Comparison of ENCODE assay signal across 24 cellular contexts in genomic region chr2:25363733-25364132, GRCh38. TPM values are rescaled to one million over a fixed set of nuclear protein-coding genes. Genes with fewer than 3 reads are reported as not detected.
DNase-seq lines count a peak whose midpoint lies in the region; ATAC-seq, FAIRE-seq and TF ChIP-seq lines count a peak whose summit lies in the region.
"Had no signal": no experiment of that assay in that cellular context is flagged by ENCODE, and none has a peak within 500 bp of the region (broad histone marks: within the 10 kb centered on the region; RNA-seq: fewer than 3 reads in every experiment).

No MANE protein-coding gene starts in this region.

- no peaks in the 10 kb centered on the region for H3K27me3 ChIP-seq in BLaER1 treated with 17β-estradiol and CSF1 and Interleukin-3, amounts not matched to agents 10 nM and 100 nM
- H3K27me3 ChIP-seq in CD4-positive, alpha-beta T cell (ENCODE audit: control insufficient read depth, insufficient read depth, low read length) = no peaks in the 10 kb centered on the region
- no peaks in the 10 kb centered on the region for H3K27me3 ChIP-seq in keratinocyte (ENCODE audit: control insufficient read depth, extremely low read depth, insufficient read depth, low read length)
- H3K27me3 ChIP-seq in adrenal gland = no peaks in the 10 kb centered on the region
- H3K27me3 ChIP-seq in gastrocnemius medialis = no peaks in the 10 kb centered on the region

- DNase-seq in CD4-positive, alpha-beta T cell = no peak
- no peak for DNase-seq in activated CD4-positive, alpha-beta memory T cell treated with anti-CD3 and anti-CD28 coated beads for 36 hours
- DNase-seq in keratinocyte (ENCODE audit: low read depth, low spot score) = no peak
- no peak for DNase-seq in progenitor cell of endocrine pancreas (ENCODE audit: low spot score, unreplicated experiment)
- no peak for DNase-seq in Calu3
- no peak for DNase-seq in adrenal gland
- DNase-seq in gastrocnemius medialis = no peak
- DNase-seq: activated naive CD4-positive, alpha-beta T cell treated with anti-CD3 and anti-CD28 coated beads, Interleukin-2, amount 50 U/mL, for 16 hours; AML-193; NCI-H1417 treated with DMSO at 0.1 percent for 48 hours; NCI-H2171; NCI-H69; posterior cingulate gyrus; SIG-M5; stimulated activated CD4-positive, alpha-beta T cell treated with anti-CD3 and anti-CD28 coated beads, Interleukin-2, amount 100 ng/mL, for 24 hours; WERI-Rb-1 had no signal

- H4K20me1 ChIP-seq in BLaER1 treated with 17β-estradiol and CSF1 and Interleukin-3, amounts not matched to agents 10 nM and 100 nM = no peaks in the 10 kb centered on the region
- no peaks in the 10 kb centered on the region for H4K20me1 ChIP-seq in keratinocyte (ENCODE audit: control insufficient read depth, extremely low read depth, insufficient read depth, low read length)

- H3K27me3 Mint-ChIP-seq in CD4-positive, alpha-beta T cell = no peaks in the 10 kb centered on the region
- H3K27me3 Mint-ChIP-seq in activated CD4-positive, alpha-beta memory T cell treated with anti-CD3 and anti-CD28 coated beads for 36 hours = no peaks in the 10 kb centered on the region
- H3K27me3 Mint-ChIP-seq in progenitor cell of endocrine pancreas (peaks cover 38% of the 10 kb centered on the region), Calu3 (ENCODE audit: unreplicated experiment) (no peaks in the 10 kb centered on the region)
- H3K27me3 Mint-ChIP-seq: brain had no signal

- no peaks in the 10 kb centered on the region for H3K36me3 ChIP-seq in BLaER1 treated with 17β-estradiol and CSF1 and Interleukin-3, amounts not matched to agents 10 nM and 100 nM
- H3K36me3 ChIP-seq in keratinocyte (ENCODE audit: control insufficient read depth in 2 of 2, extremely low read depth in 1 of 2, insufficient read depth in 2 of 2, low read length in 2 of 2) = no peaks in the 10 kb centered on the region
- H3K36me3 ChIP-seq in adrenal gland (replicated peaks in 1 of 2) = no peaks in the 10 kb centered on the region
- no peaks in the 10 kb centered on the region for H3K36me3 ChIP-seq in gastrocnemius medialis
- H3K36me3 ChIP-seq: WERI-Rb-1 had no signal

- BruUV-seq in Calu3 (replicated peaks; lab: Mats Ljungman, UMichigan) = no TSS peak

- POLR2A ChIA-PET in CD4-positive, alpha-beta T cell (lab: Charles Lee) = interaction anchor here (0.6 kb wide), 1 partner anchor 227 kb away, joined by 3 read pairs; no protein-coding TSS in a partner anchor
- POLR2A ChIA-PET in activated CD4-positive, alpha-beta memory T cell treated with anti-CD3 and anti-CD28 coated beads for 36 hours (lab: Charles Lee) = no interaction called here

- H3K27ac Mint-ChIP-seq in CD4-positive, alpha-beta T cell = peak overlapping the region; percentile 30
- no peak overlapping the region for H3K27ac Mint-ChIP-seq in activated CD4-positive, alpha-beta memory T cell treated with anti-CD3 and anti-CD28 coated beads for 36 hours
- no peak overlapping the region for H3K27ac Mint-ChIP-seq in progenitor cell of endocrine pancreas
- no peak overlapping the region for H3K27ac Mint-ChIP-seq in Calu3 (ENCODE audit: unreplicated experiment)

- H3K4me3 Mint-ChIP-seq in CD4-positive, alpha-beta T cell = peak overlapping the region; percentile 38
- H3K4me3 Mint-ChIP-seq in activated CD4-positive, alpha-beta memory T cell treated with anti-CD3 and anti-CD28 coated beads for 36 hours = peak overlapping the region; percentile 8
- no peak overlapping the region for H3K4me3 Mint-ChIP-seq in progenitor cell of endocrine pancreas (ENCODE audit: low read depth)
- no peak overlapping the region for H3K4me3 Mint-ChIP-seq in Calu3 (ENCODE audit: low read depth, unreplicated experiment)

- H3K9me3 ChIP-seq in BLaER1 treated with 17β-estradiol and CSF1 and Interleukin-3, amounts not matched to agents 10 nM and 100 nM (replicated peaks in 1 of 11) = no peaks in the 10 kb centered on the region
- H3K9me3 ChIP-seq in CD4-positive, alpha-beta T cell (ENCODE audit: control insufficient read depth, low read length) = no peaks in the 10 kb centered on the region
- H3K9me3 ChIP-seq in keratinocyte (ENCODE audit: control insufficient read depth, low read depth, low read length) (no peaks in the 10 kb centered on the region), adrenal gland (replicated peaks in 1 of 3) (no peaks in the 10 kb centered on the region), gastrocnemius medialis (no peaks in the 10 kb centered on the region)

- H3K27ac ChIP-seq in BLaER1 treated with 17β-estradiol and CSF1 and Interleukin-3, amounts not matched to agents 10 nM and 100 nM = no peak overlapping the region; a peak in 1 of 22 replicates
- no peak overlapping the region for H3K27ac ChIP-seq in CD4-positive, alpha-beta T cell (ENCODE audit: low read depth, low read length)
- no peak overlapping the region for H3K27ac ChIP-seq in keratinocyte (ENCODE audit: control insufficient read depth, insufficient read depth, low read length)
- no peak overlapping the region for H3K27ac ChIP-seq in adrenal gland
- no peak overlapping the region for H3K27ac ChIP-seq in gastrocnemius medialis
- H3K27ac ChIP-seq: coronary artery, WERI-Rb-1 had no signal

- peaks cover 17 to 69% (median 22%) of the 10 kb centered on the region in 10 experiments for H3K4me1 ChIP-seq in BLaER1 treated with 17β-estradiol and CSF1 and Interleukin-3, amounts not matched to agents 10 nM and 100 nM
- H3K4me1 ChIP-seq in keratinocyte (ENCODE audit: control insufficient read depth, extremely low read depth, insufficient read depth, low read length) (peaks cover 37% of the 10 kb centered on the region), adrenal gland (replicated peaks in 1 of 2) (peaks cover 0 to 5% of the 10 kb centered on the region in 2 donors), gastrocnemius medialis (peaks cover 6 to 7% of the 10 kb centered on the region in 2 donors)

- no peaks in the 10 kb centered on the region for H3K36me3 Mint-ChIP-seq in CD4-positive, alpha-beta T cell (ENCODE audit: low read depth)
- H3K36me3 Mint-ChIP-seq in activated CD4-positive, alpha-beta memory T cell treated with anti-CD3 and anti-CD28 coated beads for 36 hours = no peaks in the 10 kb centered on the region
- no peaks in the 10 kb centered on the region for H3K36me3 Mint-ChIP-seq in progenitor cell of endocrine pancreas (ENCODE audit: insufficient read depth)
- peaks cover 14% of the 10 kb centered on the region for H3K36me3 Mint-ChIP-seq in Calu3 (ENCODE audit: insufficient read depth, unreplicated experiment)
- H3K36me3 Mint-ChIP-seq: brain had no signal

- H3K9ac ChIP-seq in BLaER1 treated with 17β-estradiol and CSF1 and Interleukin-3, amounts not matched to agents 10 nM and 100 nM = no peak overlapping the region; a peak in 1 of 22 replicates
- H3K9ac ChIP-seq in keratinocyte (ENCODE audit: control insufficient read depth, extremely low read depth, insufficient read depth, low read length) = no peak overlapping the region

- no peak for TF ChIP-seq CTCF in CD4-positive, alpha-beta T cell (IDR thresholded peaks at IDR 0.05)
- no peak for TF ChIP-seq CTCF in keratinocyte (optimal IDR thresholded peaks at IDR 0.05 in 1 of 3, IDR thresholded peaks at IDR 0.05 in 1 of 3, conservative IDR thresholded peaks at IDR 0.05 in 1 of 3; ENCODE audit: extremely low read depth in 1 of 3, insufficient read depth in 2 of 3, low read length in 3 of 3)
- no peak for TF ChIP-seq CTCF in progenitor cell of endocrine pancreas (IDR thresholded peaks at IDR 0.05; ENCODE audit: unreplicated experiment)
- TF ChIP-seq CTCF in Calu3 (IDR thresholded peaks at IDR 0.05; ENCODE audit: unreplicated experiment) = no peak
- TF ChIP-seq CTCF in adrenal gland (IDR thresholded peaks at IDR 0.05) = no peak
- no peak for TF ChIP-seq CTCF in gastrocnemius medialis (IDR thresholded peaks at IDR 0.05 in 4 of 5, conservative IDR thresholded peaks at IDR 0.05 in 1 of 5)

- H3K4me1 Mint-ChIP-seq in CD4-positive, alpha-beta T cell (ENCODE audit: low read depth) = peaks cover 25% of the 10 kb centered on the region
- peaks cover 15% of the 10 kb centered on the region for H3K4me1 Mint-ChIP-seq in activated CD4-positive, alpha-beta memory T cell treated with anti-CD3 and anti-CD28 coated beads for 36 hours (ENCODE audit: low read depth)
- H3K4me1 Mint-ChIP-seq in progenitor cell of endocrine pancreas (ENCODE audit: low read depth) (peaks cover 4% of the 10 kb centered on the region), Calu3 (ENCODE audit: low read depth, unreplicated experiment) (peaks cover 25% of the 10 kb centered on the region)

- 90 to 100% (median 92%) methylated on average over 2 to 7 of the region's 7 CpGs for WGBS in adrenal gland, 4 donors

- intact Hi-C loops in CD4-positive, alpha-beta T cell (cut with DNase I, micrococcal nuclease) = loop anchor here (5.0 to 10.0 kb wide), 2 partner anchors 159 to 389 kb away; partner anchors contain the start of gene DNAJC27 (in 2 of the 2)
- intact Hi-C loops in activated CD4-positive, alpha-beta memory T cell treated with anti-CD3 and anti-CD28 coated beads for 36 hours (cut with micrococcal nuclease) = loop anchor here (10.0 kb wide), 2 partner anchors 389 to 511 kb away; partner anchors contain the start of genes ASXL2 and DNAJC27
- intact Hi-C loops in Calu3 (cut with micrococcal nuclease; ENCODE audit: unreplicated experiment) = loop anchor here (5.0 kb wide), 1 partner anchor 159 kb away; no protein-coding TSS in a partner anchor
- intact Hi-C loops in adrenal gland (cut with DNase I) = loop anchor here in 1 of 2 donors (10.0 kb wide), 1 partner anchor 161 kb away; no protein-coding TSS in a partner anchor
- intact Hi-C loops in gastrocnemius medialis (cut with DNase I; ENCODE audit: low total_unique reads) = no loop called here

- no peaks in the 10 kb centered on the region for H3K9me1 ChIP-seq in keratinocyte (ENCODE audit: control insufficient read depth, extremely low read depth, insufficient read depth, low read length)

- H3K9me3 Mint-ChIP-seq in CD4-positive, alpha-beta T cell = no peaks in the 10 kb centered on the region
- no peaks in the 10 kb centered on the region for H3K9me3 Mint-ChIP-seq in activated CD4-positive, alpha-beta memory T cell treated with anti-CD3 and anti-CD28 coated beads for 36 hours
- H3K9me3 Mint-ChIP-seq in progenitor cell of endocrine pancreas (ENCODE audit: low read depth) (no peaks in the 10 kb centered on the region), Calu3 (ENCODE audit: low read depth, unreplicated experiment) (no peaks in the 10 kb centered on the region)

- in situ Hi-C loops in gastrocnemius medialis (cut with MboI; ENCODE audit: low sequenced_read_pairs in 4 of 4) = no loop called here

- TF ChIP-seq POLR2A in adrenal gland (IDR thresholded peaks at IDR 0.05) (no peak), gastrocnemius medialis (IDR thresholded peaks at IDR 0.05) (no peak)

- H2AFZ ChIP-seq in keratinocyte (ENCODE audit: control insufficient read depth, low read length) = no peak overlapping the region

- CTCF ChIA-PET in CD4-positive, alpha-beta T cell (lab: Charles Lee) = interaction anchor here (0.6 to 2.7 kb wide), 3 partner anchors 13 to 572 kb away, joined by 4 to 72 read pairs (median 12); no protein-coding TSS in a partner anchor
- CTCF ChIA-PET in activated CD4-positive, alpha-beta memory T cell treated with anti-CD3 and anti-CD28 coated beads for 36 hours (lab: Charles Lee) = interaction anchor here (2.0 to 2.8 kb wide), 2 partner anchors 13 to 90 kb away, joined by 22 to 83 read pairs; no protein-coding TSS in a partner anchor
- CTCF ChIA-PET in Calu3 (lab: Charles Lee) = no interaction called here

- no peak for ATAC-seq in CD4-positive, alpha-beta T cell (ENCODE audit: poor library complexity)
- no peak for ATAC-seq in gastrocnemius medialis
- ATAC-seq: HCT116, HepG2 had no signal

- no peak overlapping the region for H3K4me3 ChIP-seq in BLaER1 treated with 17β-estradiol and CSF1 and Interleukin-3, amounts not matched to agents 10 nM and 100 nM
- H3K4me3 ChIP-seq in keratinocyte (ENCODE audit: control insufficient read depth in 2 of 3, extremely low read depth in 1 of 3, insufficient read depth in 2 of 3, low read depth in 1 of 3, low read length in 3 of 3) (no peak overlapping the region), adrenal gland (no peak overlapping the region), gastrocnemius medialis (no peak overlapping the region)
- H3K4me3 ChIP-seq: coronary artery had no signal

- FAIRE-seq in keratinocyte (lab: Jason Lieb, UNC) = no peak
- FAIRE-seq: endothelial cell of umbilical vein, G401.6, GM12892, HepG2 had no signal

- peak overlapping the region in 6 of 11 experiments; percentile 67 to 92 (median 83); a peak in 7 of 22 replicates for H3K4me2 ChIP-seq in BLaER1 treated with 17β-estradiol and CSF1 and Interleukin-3, amounts not matched to agents 10 nM and 100 nM
- H3K4me2 ChIP-seq in keratinocyte (ENCODE audit: control insufficient read depth, extremely low read depth, insufficient read depth, low read depth, low read length) = peak overlapping the region; percentile 37

- H3K79me2 ChIP-seq in keratinocyte (ENCODE audit: control insufficient read depth, insufficient read depth, low read length) = no peaks in the 10 kb centered on the region

- dilution Hi-C loops in keratinocyte (cut with MboI; ENCODE audit: extremely low pct_ligation_motif_present, low sequenced_read_pairs) = no loop called here

RNA-seq across cellular contexts. Expression of gene DNMT3A, which starts 22.0 kb away (rescaled TPM):
- total RNA-seq in CD4-positive, alpha-beta T cell = 10 to 100 TPM; 57.1 to 62.1 TPM
- 10 to 100 TPM; 52.0 to 52.5 TPM for total RNA-seq in activated CD4-positive, alpha-beta memory T cell treated with anti-CD3 and anti-CD28 coated beads for 36 hours
- polyA plus RNA-seq in keratinocyte = 1.5 to 2.2 TPM (median 2.1 TPM) in 3 replicates
- 2.2 TPM for polyA plus RNA-seq in keratinocyte (2011; ENCODE audit: low read depth)
- 0.88 and 1.7 TPM in 2 replicates for polyA plus RNA-seq in keratinocyte (2011; cell fraction: cytosol; rRNA removed)
- polyA plus RNA-seq in keratinocyte (2011; cell fraction: nucleus; rRNA removed) = 5.8 and 6.7 TPM in 2 replicates
- 2.5 and 4.6 TPM in 2 replicates for polyA plus RNA-seq in keratinocyte (2012; ENCODE audit: low replicate concordance)
- polyA minus RNA-seq in keratinocyte = 4.8 to 16.5 TPM (median 10.5 TPM) in 3 replicates
- 5.6 TPM for polyA minus RNA-seq in keratinocyte (2011; cell fraction: cytosol; rRNA and poly(A)+ RNA removed)
- 7.4 and 10.2 TPM in 2 replicates for polyA minus RNA-seq in keratinocyte (2011; cell fraction: nucleus; rRNA and poly(A)+ RNA removed)
- 166 and 168 TPM in 2 replicates for total RNA-seq in progenitor cell of endocrine pancreas
- 32.8 and 35.7 TPM in 2 replicates for total RNA-seq in Calu3 (2022)
- total RNA-seq in adrenal gland = 10 to 100 TPM; 10.6 to 53.4 (median 26.1) TPM
- 10 to 100 TPM; 12.1 to 26.0 (median 17.3) TPM for polyA plus RNA-seq in adrenal gland
- 10 to 100 TPM in 1 of 4 donors, 1 to 10 TPM in 3; 5.9 to 14.1 (median 8.0) TPM for total RNA-seq in gastrocnemius medialis

Comparison
In these comparisons a context has a peak if more than half of its experiments do, and no peak if none do; other contexts are left out.
1. H3K4me3 Mint-ChIP-seq: peak in CD4-positive, alpha-beta T cell (single experiment) and activated CD4-positive, alpha-beta memory T cell treated with anti-CD3 and anti-CD28 coated beads for 36 hours (single experiment); none in progenitor cell of endocrine pancreas (single experiment) and Calu3 (single experiment).